ENCODE assay signal across 8 cellular contexts in genomic region chr1:24742090-24742938, GRCh38. TPM values are rescaled to one million over a fixed set of nuclear protein-coding genes. Genes with fewer than 3 reads are reported as not detected.
DNase-seq lines count a peak whose midpoint lies in the region; ATAC-seq and TF ChIP-seq lines count a peak whose summit lies in the region.

No MANE protein-coding gene starts in this region.

- H3K9me3 ChIP-seq in smooth muscle cell (replicated peaks; ENCODE audit: low read depth), result no peaks in the 10 kb centered on the region

- ATAC-seq in HG02571 (IDR thresholded peaks at IDR 0.05; ENCODE audit: unreplicated experiment) (no peak), GM21576 (IDR thresholded peaks at IDR 0.05; ENCODE audit: unreplicated experiment) (no peak), GM21526 (IDR thresholded peaks at IDR 0.05; ENCODE audit: low FRiP score, unreplicated experiment) (no peak)

- peaks cover 10% of the 10 kb centered on the region for H3F3A ChIP-seq in smooth muscle cell (ENCODE audit: low read depth)

- peak overlapping the region; percentile 71 for H2AFZ ChIP-seq in smooth muscle cell (ENCODE audit: low read depth)

- peaks cover 15% of the 10 kb centered on the region for H4K20me1 ChIP-seq in smooth muscle cell (ENCODE audit: low read depth)

- peak overlapping the region; percentile 66 for H3K4me2 ChIP-seq in smooth muscle cell

- H3K4me1 ChIP-seq in smooth muscle cell (ENCODE audit: low read depth), result peaks cover 13% of the 10 kb centered on the region

- H3K27ac ChIP-seq in smooth muscle cell (ENCODE audit: low read depth), result peak overlapping the region; percentile 81

- H3K4me3 ChIP-seq in smooth muscle cell, result no peak overlapping the region

- H3K27me3 ChIP-seq in smooth muscle cell (ENCODE audit: low read depth), result no peaks in the 10 kb centered on the region

- peaks cover 20% of the 10 kb centered on the region for H3K79me2 ChIP-seq in smooth muscle cell (ENCODE audit: low read depth)

- 42% methylated on average over 9 of the region's 9 CpGs for WGBS in smooth muscle cell (ENCODE audit: low lambda C conversion rate)

- H3K36me3 ChIP-seq in smooth muscle cell (ENCODE audit: low read depth), result no peaks in the 10 kb centered on the region

- DNase-seq in NCI-H82 (lab: John Stamatoyannopoulos, UW), result peak; percentile 44
- no peak for DNase-seq in NCI-H82 treated with DMSO at 0.1 percent for 48 hours (lab: John Stamatoyannopoulos, UW; ENCODE audit: unreplicated experiment)
- DNase-seq in fibroblast of gingiva (ENCODE audit: low read depth), result peak; percentile 50
- no peak for DNase-seq in smooth muscle cell (lab: John Stamatoyannopoulos, UW; ENCODE audit: unreplicated experiment)

- TF ChIP-seq CTCF in smooth muscle cell (IDR thresholded peaks at IDR 0.05; ENCODE audit: borderline replicate concordance, insufficient read depth, poor library complexity, severe bottlenecking), result no peak

- H3K9ac ChIP-seq in smooth muscle cell (ENCODE audit: low read depth), result no peak overlapping the region

TF ChIP-seq in PFSK-1, 5 proteins besides CTCF, POLR2A, EP300 and RAD21:
- TF ChIP-seq FOXP2 (optimal IDR thresholded peaks at IDR 0.05; ENCODE audit: borderline replicate concordance, extremely low read depth, extremely low read length, insufficient read depth) (no peak), POLR2AphosphoS5 (IDR thresholded peaks at IDR 0.05; ENCODE audit: low read depth, low read length) (peak; percentile 41; the same call in 1 of the 2 replicates)

RNA-seq across cellular contexts. Expression of gene CLIC4, which starts 2.9 kb away (rescaled TPM):
- 504 TPM for polyA plus RNA-seq in PFSK-1 (2012; ENCODE audit: insufficient read length, low read depth)
- 389 and 417 TPM in 2 replicates for total RNA-seq in smooth muscle cell
- polyA plus RNA-seq in smooth muscle cell, result 149 and 151 TPM in 2 replicates

Comparison
In these comparisons a context has a peak if more than half of its experiments do, and no peak if none do; other contexts are left out.
1. DNase-seq: peak in NCI-H82 (single experiment) and fibroblast of gingiva (single experiment); none in NCI-H82 treated with DMSO at 0.1 percent for 48 hours (single experiment) and smooth muscle cell (single experiment).